Comparison of ENCODE assay signal across 27 cellular contexts in the genomic region with DNA sequence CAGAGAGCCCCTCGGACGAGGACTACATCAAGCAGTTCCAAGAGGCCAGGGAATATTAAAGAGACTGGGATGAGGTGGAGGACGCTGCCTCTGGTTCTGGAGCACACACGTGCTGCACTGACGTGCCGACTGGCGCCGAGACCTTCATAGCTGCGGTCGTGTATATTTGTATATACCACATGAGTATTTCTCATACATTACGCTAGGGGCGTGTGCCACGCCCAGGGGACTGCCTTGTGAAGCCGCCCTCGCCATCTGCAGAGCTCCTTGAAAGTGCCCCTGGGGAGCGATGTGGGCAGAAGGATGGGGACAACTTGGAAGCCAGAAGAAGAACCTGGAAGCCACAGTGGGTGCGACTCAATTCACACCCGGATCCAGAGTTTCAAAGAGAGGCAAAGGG.
"Had no signal": no experiment of that assay in that cellular context is flagged by ENCODE, and none has a peak within 500 bp of the region (broad histone marks: within the 10 kb centered on the region; RNA-seq: fewer than 3 reads in every experiment).

No MANE protein-coding gene starts in this region.

- DNase-seq: activated CD4-positive, alpha-beta memory T cell treated with anti-CD3 and anti-CD28 coated beads for 36 hours; activated CD4-positive, alpha-beta T cell treated with anti-CD3 and anti-CD28 coated beads, Interleukin-2, amount 10 ng/mL, durations not matched to agents 24 days and 14 days; activated CD4-positive, CD25-positive, alpha-beta regulatory T cell treated with anti-CD3 and anti-CD28 coated beads, Interleukin-2, amount 50 U/mL, for 72 hours; activated gamma-delta T cell treated with Interleukin-2 at 50 U/mL for 16 hours; activated naive CD8-positive, alpha-beta T cell treated with anti-CD3 and anti-CD28 coated beads, Interleukin-2, amount 50 U/mL, for 24 hours; activated T-cell treated with anti-CD3 and anti-CD28 coated beads, Interleukin-2, amount 50 U/mL, for 4 hours; central memory CD4-positive, alpha-beta T cell; foreskin fibroblast; head of caudate nucleus; hippocampal formation; left colon; mammary epithelial cell; naive B cell; nephron progenitor cell; retina; stimulated activated CD4-positive, alpha-beta T cell treated with anti-CD3 and anti-CD28 coated beads, Interleukin-12 subunit alpha, Interleukin-12 subunit beta, amount 100 ng/mL, for 4 hours; stimulated activated CD4-positive, alpha-beta T cell treated with anti-CD3 and anti-CD28 coated beads, Interleukin-4, amount 100 ng/mL, for 1 hour had no signal

- ATAC-seq: activated naive CD8-positive, alpha-beta T cell treated with anti-CD3 and anti-CD28 coated beads, Interleukin-2, amount 50 U/mL, for 24 hours; activated T-cell treated with anti-CD3 and anti-CD28 coated beads, Interleukin-2, amount 50 U/mL, for 4 hours; activated T-helper 17 cell treated with anti-CD3 and anti-CD28 coated beads, Interleukin-2, amount 50 U/mL, for 72 hours; esophagus mucosa; left colon; pancreas had no signal

- H3K4me3 ChIP-seq: breast epithelium, pancreas, prostate gland, skin epidermis, vagina had no signal

- H3K27me3 Mint-ChIP-seq: activated CD4-positive, alpha-beta memory T cell treated with anti-CD3 and anti-CD28 coated beads for 36 hours; activated CD4-positive, alpha-beta T cell treated with anti-CD3 and anti-CD28 coated beads, Interleukin-2, amount 10 ng/mL, durations not matched to agents 24 days and 14 days; activated naive CD4-positive, alpha-beta T cell treated with anti-CD3 and anti-CD28 coated beads, Interleukin-2, amount 50 U/mL, for 24 hours; activated naive CD8-positive, alpha-beta T cell treated with anti-CD3 and anti-CD28 coated beads, Interleukin-2, amount 50 U/mL, for 24 hours; activated T-helper 17 cell treated with anti-CD3 and anti-CD28 coated beads, Interleukin-2, amount 50 U/mL, for 72 hours; stimulated activated naive CD8-positive, alpha-beta T cell treated with anti-CD3 and anti-CD28 coated beads, Interleukin-15, Interleukin-2, amounts not matched to agents 100 ng/mL and 50 ng/mL, for 24 hours; type B pancreatic cell had no signal

- H3K27ac ChIP-seq: breast epithelium, pancreas, prostate gland, skin epidermis, vagina had no signal

- H3K9me3 ChIP-seq: breast epithelium, pancreas, prostate gland, vagina had no signal

- H3K4me1 Mint-ChIP-seq: activated naive CD4-positive, alpha-beta T cell treated with anti-CD3 and anti-CD28 coated beads, Interleukin-2, amount 50 U/mL, for 24 hours; activated naive CD8-positive, alpha-beta T cell treated with anti-CD3 and anti-CD28 coated beads, Interleukin-2, amount 50 U/mL, for 24 hours; activated T-helper 17 cell treated with anti-CD3 and anti-CD28 coated beads, Interleukin-2, amount 50 U/mL, for 72 hours; naive B cell had no signal

- H3K4me1 ChIP-seq: breast epithelium, pancreas, prostate gland, vagina had no signal

- H3K36me3 Mint-ChIP-seq: activated naive CD4-positive, alpha-beta T cell treated with anti-CD3 and anti-CD28 coated beads, Interleukin-2, amount 50 U/mL, for 24 hours; naive B cell had no signal

- H3K27me3 ChIP-seq: breast epithelium, pancreas, vagina had no signal

- H3K4me3 Mint-ChIP-seq: activated CD4-positive, alpha-beta memory T cell treated with anti-CD3 and anti-CD28 coated beads for 36 hours; activated CD4-positive, alpha-beta T cell treated with anti-CD3 and anti-CD28 coated beads, Interleukin-2, amount 10 ng/mL, durations not matched to agents 24 days and 14 days; activated naive CD4-positive, alpha-beta T cell treated with anti-CD3 and anti-CD28 coated beads, Interleukin-2, amount 50 U/mL, for 24 hours; activated naive CD8-positive, alpha-beta T cell treated with anti-CD3 and anti-CD28 coated beads, Interleukin-2, amount 50 U/mL, for 24 hours; activated T-cell treated with anti-CD3 and anti-CD28 coated beads, Interleukin-2, amount 50 U/mL, for 4 hours; activated T-helper 17 cell treated with anti-CD3 and anti-CD28 coated beads, Interleukin-2, amount 50 U/mL, for 72 hours; naive B cell; nephron progenitor cell; stimulated activated naive CD8-positive, alpha-beta T cell treated with anti-CD3 and anti-CD28 coated beads, Interleukin-15, Interleukin-2, amounts not matched to agents 100 ng/mL and 50 ng/mL, for 24 hours; type B pancreatic cell had no signal

- H3K27ac Mint-ChIP-seq: activated CD4-positive, alpha-beta memory T cell treated with anti-CD3 and anti-CD28 coated beads for 36 hours; activated CD4-positive, alpha-beta T cell treated with anti-CD3 and anti-CD28 coated beads, Interleukin-2, amount 10 ng/mL, durations not matched to agents 24 days and 14 days; activated naive CD4-positive, alpha-beta T cell treated with anti-CD3 and anti-CD28 coated beads, Interleukin-2, amount 50 U/mL, for 24 hours; activated naive CD8-positive, alpha-beta T cell treated with anti-CD3 and anti-CD28 coated beads, Interleukin-2, amount 50 U/mL, for 24 hours; activated T-helper 17 cell treated with anti-CD3 and anti-CD28 coated beads, Interleukin-2, amount 50 U/mL, for 72 hours; naive B cell; stimulated activated naive CD8-positive, alpha-beta T cell treated with anti-CD3 and anti-CD28 coated beads, Interleukin-15, Interleukin-2, amounts not matched to agents 100 ng/mL and 50 ng/mL, for 24 hours; type B pancreatic cell had no signal

- H3K9me3 Mint-ChIP-seq: activated CD4-positive, alpha-beta memory T cell treated with anti-CD3 and anti-CD28 coated beads for 36 hours; activated CD4-positive, alpha-beta T cell treated with anti-CD3 and anti-CD28 coated beads, Interleukin-2, amount 10 ng/mL, durations not matched to agents 24 days and 14 days; activated naive CD4-positive, alpha-beta T cell treated with anti-CD3 and anti-CD28 coated beads, Interleukin-2, amount 50 U/mL, for 24 hours; activated naive CD8-positive, alpha-beta T cell treated with anti-CD3 and anti-CD28 coated beads, Interleukin-2, amount 50 U/mL, for 24 hours; activated T-cell treated with anti-CD3 and anti-CD28 coated beads, Interleukin-2, amount 50 U/mL, for 4 hours; activated T-helper 17 cell treated with anti-CD3 and anti-CD28 coated beads, Interleukin-2, amount 50 U/mL, for 72 hours; stimulated activated naive CD8-positive, alpha-beta T cell treated with anti-CD3 and anti-CD28 coated beads, Interleukin-15, Interleukin-2, amounts not matched to agents 100 ng/mL and 50 ng/mL, for 24 hours; type B pancreatic cell had no signal

- H3K36me3 ChIP-seq: breast epithelium, pancreas, prostate gland, vagina had no signal
